Comparison of ENCODE assay signal across 33 cellular contexts in genomic region chr18:21757833-21758232, GRCh38.
"Had no signal": no experiment of that assay in that cellular context is flagged by ENCODE, and none has a peak within 500 bp of the region (broad histone marks: within the 10 kb centered on the region; RNA-seq: fewer than 3 reads in every experiment).

No MANE protein-coding gene starts in this region.

- DNase-seq: activated B cell treated with CpG ODN at 0.5 μM for 24 hours; activated CD4-positive, alpha-beta memory T cell treated with anti-CD3 and anti-CD28 coated beads for 36 hours; activated CD4-positive, alpha-beta T cell treated with anti-CD3 and anti-CD28 coated beads for 4 hours; activated CD4-positive, alpha-beta T cell treated with anti-CD3 and anti-CD28 coated beads, Interleukin-2, amount 10 ng/mL, durations not matched to agents 24 days and 14 days; activated CD4-positive, alpha-beta T cell treated with anti-CD3 and anti-CD28 coated beads, Interleukin-2, amount 50 U/mL, for 1 hour; activated CD4-positive, alpha-beta T cell treated with anti-CD3 and anti-CD28 coated beads, Interleukin-2, amount 50 U/mL, for 4 hours; activated CD4-positive, CD25-positive, alpha-beta regulatory T cell treated with anti-CD3 and anti-CD28 coated beads, Interleukin-2, amount 50 U/mL, for 72 hours; activated CD8-positive, alpha-beta memory T cell treated with anti-CD3 and anti-CD28 coated beads, Interleukin-2, amount 50 U/mL, for 4 hours; activated CD8-positive, alpha-beta T cell treated with anti-CD3 and anti-CD28 coated beads for 36 hours; activated effector memory CD4-positive, alpha-beta T cell treated with anti-CD3 and anti-CD28 coated beads, Interleukin-2, amount 50 U/mL, for 16 hours; activated gamma-delta T cell treated with Interleukin-2 at 50 U/mL for 16 hours; activated naive CD4-positive, alpha-beta T cell; activated naive CD4-positive, alpha-beta T cell treated with anti-CD3 and anti-CD28 coated beads for 36 hours; activated naive CD4-positive, alpha-beta T cell treated with anti-CD3 and anti-CD28 coated beads, Interleukin-2, amount 50 U/mL, for 16 hours; activated naive CD8-positive, alpha-beta T cell treated with anti-CD3 and anti-CD28 coated beads for 36 hours; activated T-cell treated with anti-CD3 and anti-CD28 coated beads for 4 hours; activated T-cell treated with anti-CD3 and anti-CD28 coated beads, Interleukin-2, amount 50 U/mL, for 1 hour; activated T-cell treated with anti-CD3 and anti-CD28 coated beads, Interleukin-2, amount 50 U/mL, for 4 hours; activated T-cell treated with anti-CD3 and anti-CD28 coated beads, Interleukin-2, amount 50 U/mL, for 72 hours; adrenal gland; amniotic stem cell; aorta; caudate nucleus; cerebellar nuclear complex; T-helper 17 cell; T-helper 9 cell had no signal

- H3K36me3 ChIP-seq: adrenal gland, cardiac muscle cell had no signal

- H3K27ac ChIP-seq: adrenal gland, cardiac muscle cell, VCaP had no signal

- H3K9me3 ChIP-seq: adrenal gland had no signal

- ATAC-seq: activated CD8-positive, alpha-beta T cell treated with anti-CD3 and anti-CD28 coated beads for 36 hours; activated naive CD4-positive, alpha-beta T cell treated with anti-CD3 and anti-CD28 coated beads, Interleukin-2, amount 50 U/mL, for 72 hours; activated T-cell treated with anti-CD3 and anti-CD28 coated beads, Interleukin-2, amount 50 U/mL, for 4 hours; activated T-cell treated with anti-CD3 and anti-CD28 coated beads, Interleukin-2, amount 50 U/mL, for 72 hours; activated T-helper 17 cell treated with anti-CD3 and anti-CD28 coated beads, Interleukin-2, amount 50 U/mL, for 72 hours; T-helper 17 cell had no signal

- H3K4me3 ChIP-seq: adrenal gland, cardiac muscle cell had no signal

- FAIRE-seq: bronchial epithelial cell, colon, TTC549 had no signal

- H3K27me3 ChIP-seq: adrenal gland, cardiac muscle cell had no signal
